13 cellular contexts compared by ENCODE assay signal in the genomic region with DNA sequence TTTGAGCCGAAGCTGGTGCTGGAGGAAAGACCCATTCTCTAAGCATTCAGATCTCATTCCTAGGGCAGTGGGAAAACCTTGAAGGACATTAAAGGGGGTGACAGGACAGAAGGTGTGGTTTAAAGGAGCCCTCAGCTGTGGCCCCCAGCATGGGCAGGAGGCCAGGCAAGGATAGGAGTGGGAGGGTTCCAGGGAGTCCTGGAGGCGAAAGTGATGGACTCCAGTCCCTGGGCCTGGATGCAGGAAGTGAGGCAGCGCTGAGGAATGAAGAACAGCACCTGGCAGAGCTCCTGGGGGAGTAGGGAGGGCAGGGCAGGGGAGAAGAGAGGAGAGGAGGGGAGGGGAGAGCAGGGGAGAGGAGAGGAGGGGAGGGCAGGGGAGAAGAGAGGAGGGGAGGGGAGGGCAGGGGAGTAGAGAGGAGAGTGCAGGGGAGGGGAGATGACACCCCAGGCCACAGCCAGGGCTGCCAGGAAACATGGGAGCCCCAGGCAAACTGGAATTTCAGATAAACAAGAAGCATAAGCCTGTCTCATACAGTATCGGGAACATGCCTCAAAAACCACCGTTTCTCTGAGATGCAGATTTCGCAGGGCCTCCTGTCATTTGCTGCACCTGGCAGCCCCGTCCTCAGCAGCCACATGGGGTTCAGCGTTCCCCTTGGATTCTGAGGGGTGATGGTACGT. TPM values are rescaled to one million over a fixed set of nuclear protein-coding genes. Genes with fewer than 3 reads are reported as not detected.
DNase-seq lines count a peak whose midpoint lies in the region; ATAC-seq and TF ChIP-seq lines count a peak whose summit lies in the region.
"Had no signal": no experiment of that assay in that cellular context is flagged by ENCODE, and none has a peak within 500 bp of the region (broad histone marks: within the 10 kb centered on the region; RNA-seq: fewer than 3 reads in every experiment).

No MANE protein-coding gene starts in this region.

- H3K9me3 Mint-ChIP-seq in neural progenitor cell = peaks cover 2% of the 10 kb centered on the region
- no peaks in the 10 kb centered on the region for H3K9me3 Mint-ChIP-seq in activated T-helper 17 cell treated with anti-CD3 and anti-CD28 coated beads, Interleukin-2, amount 50 U/mL, for 72 hours
- H3K9me3 Mint-ChIP-seq: activated naive CD8-positive, alpha-beta T cell treated with anti-CD3 and anti-CD28 coated beads, Interleukin-2, amount 10 ng/mL, durations not matched to agents 7 days and 5 days; CD8-positive, alpha-beta T cell had no signal

- TF ChIP-seq CTCF in AG10803 (conservative IDR thresholded peaks at IDR 0.05; ENCODE audit: low read length) = no peak
- TF ChIP-seq CTCF in OCI-LY3 (IDR thresholded peaks at IDR 0.05; ENCODE audit: low read depth, low read length) = no peak
- TF ChIP-seq CTCF in neural progenitor cell (IDR thresholded peaks at IDR 0.05) = no peak
- no peak for TF ChIP-seq CTCF in OCI-LY7 (conservative IDR thresholded peaks at IDR 0.05; ENCODE audit: low read length)

- DNase-seq in AG10803 (ENCODE audit: low read depth) (peak; percentile 29), epidermal melanocyte (ENCODE audit: insufficient read length, low spot score) (peak; percentile 14), neural progenitor cell (ENCODE audit: low spot score) (no peak), amniotic stem cell (lab: John Stamatoyannopoulos, UW) (no peak), OCI-LY7 (ENCODE audit: low spot score) (no peak)
- DNase-seq: activated naive CD8-positive, alpha-beta T cell treated with anti-CD3 and anti-CD28 coated beads, Interleukin-2, amount 10 ng/mL, durations not matched to agents 7 days and 5 days; CD8-positive, alpha-beta T cell; NCI-H2029 treated with DMSO at 0.1 percent for 48 hours; T1000; testis had no signal

- H4K20me1 ChIP-seq in OCI-LY3 (ENCODE audit: insufficient read depth, low read length) (no peaks in the 10 kb centered on the region), neural progenitor cell (ENCODE audit: low read depth) (peaks cover 6% of the 10 kb centered on the region), OCI-LY7 (ENCODE audit: insufficient read depth, low read length) (no peaks in the 10 kb centered on the region)

- intact Hi-C loops in OCI-LY7 (cut with micrococcal nuclease; ENCODE audit: unreplicated experiment) = no loop called here

- no peaks in the 10 kb centered on the region for H3K36me3 ChIP-seq in OCI-LY3 (replicated peaks; ENCODE audit: low read depth, low read length)
- no peaks in the 10 kb centered on the region for H3K36me3 ChIP-seq in neural progenitor cell
- no peaks in the 10 kb centered on the region for H3K36me3 ChIP-seq in OCI-LY7 (ENCODE audit: insufficient read depth, low read length)

- H3K27me3 Mint-ChIP-seq in neural progenitor cell (ENCODE audit: insufficient read depth, low read depth) = peaks cover 20% of the 10 kb centered on the region
- peaks cover 10% of the 10 kb centered on the region for H3K27me3 Mint-ChIP-seq in activated T-helper 17 cell treated with anti-CD3 and anti-CD28 coated beads, Interleukin-2, amount 50 U/mL, for 72 hours

- peak overlapping the region; percentile 54 for H3K4me2 ChIP-seq in OCI-LY3 (ENCODE audit: low read length)
- H3K4me2 ChIP-seq in neural progenitor cell = no peak overlapping the region
- H3K4me2 ChIP-seq in OCI-LY7 (ENCODE audit: low read length) = no peak overlapping the region

- H3K4me3 Mint-ChIP-seq in neural progenitor cell = peak overlapping the region; percentile 72
- H3K4me3 Mint-ChIP-seq in activated T-helper 17 cell treated with anti-CD3 and anti-CD28 coated beads, Interleukin-2, amount 50 U/mL, for 72 hours = no peak overlapping the region
- H3K4me3 Mint-ChIP-seq: activated naive CD8-positive, alpha-beta T cell treated with anti-CD3 and anti-CD28 coated beads, Interleukin-2, amount 10 ng/mL, durations not matched to agents 7 days and 5 days; CD8-positive, alpha-beta T cell had no signal

- no peaks in the 10 kb centered on the region for H3K9me3 ChIP-seq in OCI-LY3 (ENCODE audit: insufficient read depth, low read length)
- no peaks in the 10 kb centered on the region for H3K9me3 ChIP-seq in neural progenitor cell (ENCODE audit: low read depth)
- no peaks in the 10 kb centered on the region for H3K9me3 ChIP-seq in OCI-LY7 (ENCODE audit: low read length)
- H3K9me3 ChIP-seq: testis had no signal

- ATAC-seq in GM18861 (IDR thresholded peaks at IDR 0.05; ENCODE audit: unreplicated experiment) = no peak
- ATAC-seq in activated T-helper 17 cell treated with anti-CD3 and anti-CD28 coated beads, Interleukin-2, amount 50 U/mL, for 72 hours (replicated peaks) = no peak
- ATAC-seq: CD8-positive, alpha-beta T cell had no signal

- H3K27me3 ChIP-seq in OCI-LY3 (ENCODE audit: low read depth, low read length) (no peaks in the 10 kb centered on the region), neural progenitor cell (peaks cover 25% of the 10 kb centered on the region)
- H3K27me3 ChIP-seq: testis had no signal

- H3K4me3 ChIP-seq in AG10803 (ENCODE audit: low read length) = no peak overlapping the region
- peak overlapping the region; percentile 13; the same call in 1 of the 2 replicates for H3K4me3 ChIP-seq in OCI-LY3 (ENCODE audit: low read length)
- no peak overlapping the region for H3K4me3 ChIP-seq in neural progenitor cell
- H3K4me3 ChIP-seq in OCI-LY7 (ENCODE audit: low read depth, low read length, poor library complexity, severe bottlenecking) = no peak overlapping the region
- H3K4me3 ChIP-seq: testis had no signal

- CTCF ChIA-PET in OCI-LY7 (lab: Charles Lee; ENCODE audit: unreplicated experiment) = no interaction called here

- H3K79me2 ChIP-seq in OCI-LY3 (ENCODE audit: low read length) (no peaks in the 10 kb centered on the region), neural progenitor cell (ENCODE audit: low read depth) (no peaks in the 10 kb centered on the region), OCI-LY7 (ENCODE audit: insufficient read depth, low read depth, low read length) (no peaks in the 10 kb centered on the region)

- no peaks in the 10 kb centered on the region for H3K36me3 Mint-ChIP-seq in neural progenitor cell
- H3K36me3 Mint-ChIP-seq in activated T-helper 17 cell treated with anti-CD3 and anti-CD28 coated beads, Interleukin-2, amount 50 U/mL, for 72 hours (ENCODE audit: low read depth) = no peaks in the 10 kb centered on the region
- H3K36me3 Mint-ChIP-seq: activated naive CD8-positive, alpha-beta T cell treated with anti-CD3 and anti-CD28 coated beads, Interleukin-2, amount 10 ng/mL, durations not matched to agents 7 days and 5 days; CD8-positive, alpha-beta T cell had no signal

- H3K9me2 ChIP-seq in OCI-LY7 (ENCODE audit: insufficient read depth, low read length) = no peaks in the 10 kb centered on the region

- H3K9ac ChIP-seq in OCI-LY3 (ENCODE audit: low read length) = peak overlapping the region; percentile 32; the same call in 1 of the 2 replicates
- H3K9ac ChIP-seq in neural progenitor cell = no peak overlapping the region

- peak overlapping the region; percentile 84 for H3K27ac Mint-ChIP-seq in neural progenitor cell
- no peak overlapping the region for H3K27ac Mint-ChIP-seq in activated T-helper 17 cell treated with anti-CD3 and anti-CD28 coated beads, Interleukin-2, amount 50 U/mL, for 72 hours
- H3K27ac Mint-ChIP-seq: CD8-positive, alpha-beta T cell had no signal

- H3K4me1 ChIP-seq in OCI-LY3 (ENCODE audit: low read length) (peaks cover 45% of the 10 kb centered on the region), neural progenitor cell (peaks cover 1% of the 10 kb centered on the region), OCI-LY7 (ENCODE audit: insufficient read depth, low read length, poor library complexity, severe bottlenecking) (no peaks in the 10 kb centered on the region)

- H3K4me1 Mint-ChIP-seq in neural progenitor cell = peaks cover 44% of the 10 kb centered on the region
- peaks cover 12% of the 10 kb centered on the region for H3K4me1 Mint-ChIP-seq in activated T-helper 17 cell treated with anti-CD3 and anti-CD28 coated beads, Interleukin-2, amount 50 U/mL, for 72 hours

- BruUV-seq in OCI-LY7 (replicated peaks; lab: Mats Ljungman, UMichigan) = no TSS peak

- H3K27ac ChIP-seq in OCI-LY3 (ENCODE audit: low read length) (no peak overlapping the region), neural progenitor cell (no peak overlapping the region), OCI-LY7 (ENCODE audit: low read depth, low read length, poor library complexity, severe bottlenecking) (no peak overlapping the region)
- H3K27ac ChIP-seq: testis had no signal

- peaks cover 5% of the 10 kb centered on the region for H3F3A ChIP-seq in neural progenitor cell (ENCODE audit: low read depth)

- H2AFZ ChIP-seq in OCI-LY3 (ENCODE audit: low read depth, low read length) = peak overlapping the region; percentile 66
- no peak overlapping the region for H2AFZ ChIP-seq in neural progenitor cell (replicated peaks)
- no peak overlapping the region for H2AFZ ChIP-seq in OCI-LY7 (ENCODE audit: low read length)

- POLR2A ChIA-PET in OCI-LY7 (lab: Charles Lee) = no interaction called here

RNA-seq across cellular contexts. Expression of gene RAMP1, which starts 5.7 kb away (rescaled TPM):
- total RNA-seq in neural progenitor cell (ENCODE audit: low replicate concordance) = not detected in 2 replicates
- under 1 TPM in 1 of 2 donors, not detected in 1; 0.54 TPM for total RNA-seq in activated T-helper 17 cell treated with anti-CD3 and anti-CD28 coated beads, Interleukin-2, amount 50 U/mL, for 72 hours
- total RNA-seq in OCI-LY7 (2014; rRNA removed; shearing (Covaris generic)) = not detected in 2 replicates
- 0.42 TPM in 1 of 2 replicates, not detected in the other for total RNA-seq in OCI-LY7 (2022)
- total RNA-seq: CD8-positive, alpha-beta T cell had no signal

Comparison
In these comparisons a context has a peak if more than half of its experiments do, and no peak if none do; other contexts are left out.
1. DNase-seq: peak in AG10803 (single experiment) and epidermal melanocyte (single experiment); none in neural progenitor cell (single experiment), amniotic stem cell (single experiment) and OCI-LY7 (single experiment).